In genomic region chr5:150700298-150700599, GRCh38 we compare ENCODE assay signal across 8 cellular contexts. TPM values are rescaled to one million over a fixed set of nuclear protein-coding genes. Genes with fewer than 3 reads are reported as not detected.
DNase-seq lines count a peak whose midpoint lies in the region; ATAC-seq and TF ChIP-seq lines count a peak whose summit lies in the region.

No MANE protein-coding gene starts in this region.

- H3K4me3 Mint-ChIP-seq in immature natural killer cell = no peak overlapping the region

- POLR2A ChIA-PET in PC-9 (lab: Charles Lee; ENCODE audit: unreplicated experiment) = interaction anchor here (0.6 to 0.7 kb wide), 2 partner anchors 16 to 912 kb away, joined by 4 to 5 read pairs; no protein-coding TSS in a partner anchor

- H3K4me1 Mint-ChIP-seq in immature natural killer cell = peaks cover 0 to 4% of the 10 kb centered on the region in 2 donors

- H3K27me3 Mint-ChIP-seq in immature natural killer cell (ENCODE audit: low read depth in 3 of 3) = peaks cover 0 to 2% (median 0%) of the 10 kb centered on the region in 3 donors

- peaks cover 7 to 18% (median 15%) of the 10 kb centered on the region in 3 donors for H3K36me3 Mint-ChIP-seq in immature natural killer cell

- no peak for TF ChIP-seq CTCF in PC-9 (conservative IDR thresholded peaks at IDR 0.05)

- H3K27ac Mint-ChIP-seq in immature natural killer cell = no peak overlapping the region

- no peaks in the 10 kb centered on the region for H3K27me3 ChIP-seq in PC-9 (ENCODE audit: insufficient read depth, low read depth)
- H3K27me3 ChIP-seq in right cardiac atrium (ENCODE audit: control insufficient read depth, insufficient read depth) = no peaks in the 10 kb centered on the region

- peak overlapping the region; percentile 92 for H3K4me2 ChIP-seq in PC-9

- peak; percentile 17 for DNase-seq in SKM-1 treated with dmso at 0.1 percent for 144 hours (lab: John Stamatoyannopoulos, UW; ENCODE audit: unreplicated experiment)
- DNase-seq in SKM-1 (lab: John Stamatoyannopoulos, UW; ENCODE audit: unreplicated experiment) = no peak
- DNase-seq in PC-9 = no peak
- DNase-seq in right cardiac atrium = no peak
- no peak for DNase-seq in immature natural killer cell
- no peak for DNase-seq in stimulated activated CD4-positive, alpha-beta T cell treated with anti-CD3 and anti-CD28 coated beads, Interleukin-1b, Interleukin-23, amount 100 ng/mL, for 48 hours
- DNase-seq in NCI-H2196 (lab: John Stamatoyannopoulos, UW; ENCODE audit: unreplicated experiment) = no peak

- H3K9me2 ChIP-seq in PC-9 (ENCODE audit: insufficient read depth) = no peaks in the 10 kb centered on the region

- no peak for ATAC-seq in right cardiac atrium

- H3K27ac ChIP-seq in PC-9 = peak overlapping the region; percentile 59
- peak overlapping the region; percentile 50 for H3K27ac ChIP-seq in right cardiac atrium (ENCODE audit: low read length)
- H3K27ac ChIP-seq in temporal lobe (ENCODE audit: low read depth, low read length) = peak overlapping the region; percentile 92

- WGBS in right cardiac atrium = under 1% methylated on average over 12 of the region's 12 CpGs

- peaks cover 4% of the 10 kb centered on the region; the same call in 1 of the 2 replicates for H4K20me1 ChIP-seq in PC-9 (ENCODE audit: insufficient read depth)

- H3K9me3 ChIP-seq in PC-9 (ENCODE audit: insufficient read depth, low read depth) = no peaks in the 10 kb centered on the region
- no peaks in the 10 kb centered on the region for H3K9me3 ChIP-seq in right cardiac atrium (ENCODE audit: control insufficient read depth, low read length)

- intact Hi-C loops in PC-9 (cut with micrococcal nuclease; ENCODE audit: unreplicated experiment) = loop anchor here (2.0 kb wide), 2 partner anchors 139 to 251 kb away; partner anchors contain the start of gene RPS14
- intact Hi-C loops in right cardiac atrium (cut with DNase I) = loop anchor here in 2 of 4 donors (2.0 to 5.0 kb wide), 2 partner anchors 138 to 139 kb away; no protein-coding TSS in a partner anchor

- H3K9me3 Mint-ChIP-seq in immature natural killer cell = no peaks in the 10 kb centered on the region

- BruUV-seq in PC-9 (replicated peaks; lab: Mats Ljungman, UMichigan) = no TSS peak

- H2AFZ ChIP-seq in PC-9 = peak overlapping the region; percentile 96

- H3K4me3 ChIP-seq in PC-9 (peak overlapping the region; percentile 86), right cardiac atrium (ENCODE audit: low read length) (peak overlapping the region; percentile 85)

- peaks cover 6% of the 10 kb centered on the region; the same call in 1 of the 2 replicates for H3F3A ChIP-seq in PC-9 (ENCODE audit: insufficient read depth, low read depth)

- H3K79me2 ChIP-seq in PC-9 (ENCODE audit: low read depth) = peaks cover 29% of the 10 kb centered on the region

- peaks cover 38% of the 10 kb centered on the region for H3K36me3 ChIP-seq in PC-9 (ENCODE audit: low read depth)

- peaks cover 20% of the 10 kb centered on the region; the same call in 1 of the 2 replicates for H3K4me1 ChIP-seq in PC-9 (replicated peaks; ENCODE audit: insufficient read depth)
- no peaks in the 10 kb centered on the region for H3K4me1 ChIP-seq in right cardiac atrium (ENCODE audit: control insufficient read depth, insufficient read depth, low read length)

- CTCF ChIA-PET in PC-9 (lab: Charles Lee) = interaction anchor here (1.1 to 2.1 kb wide), 4 partner anchors 58 to 140 kb away, joined by 3 to 13 read pairs (median 8); no protein-coding TSS in a partner anchor

RNA-seq across cellular contexts. Expression of gene RBM22, which starts 0.6 kb away (rescaled TPM):
- total RNA-seq in PC-9 (2021) = 49.7 and 57.3 TPM in 2 replicates
- 10 to 100 TPM; 25.1 to 30.8 (median 26.4) TPM for total RNA-seq in right cardiac atrium
- 19.3 TPM for polyA plus RNA-seq in right cardiac atrium
- 26.1 TPM for total RNA-seq in temporal lobe
- 10 to 100 TPM; 52.9 to 73.3 (median 62.9) TPM for polyA plus RNA-seq in immature natural killer cell

RNA-seq across cellular contexts. Expression of gene MYOZ3, which starts 39.2 kb away (rescaled TPM):
- total RNA-seq in PC-9 (2021) (0.25 TPM in 1 of 2 replicates, not detected in the other), right cardiac atrium (1 to 10 TPM; 4.0 to 9.3 (median 5.2) TPM), temporal lobe (3.9 TPM)
- polyA plus RNA-seq in right cardiac atrium (3.3 TPM), immature natural killer cell (not detected)

RNA-seq across cellular contexts. Expression of gene DCTN4, which starts 58.6 kb away (rescaled TPM):
- total RNA-seq in PC-9 (2021) (49.1 and 54.1 TPM in 2 replicates), right cardiac atrium (10 to 100 TPM; 41.8 to 51.6 (median 47.6) TPM), temporal lobe (84.6 TPM)
- polyA plus RNA-seq in right cardiac atrium (22.7 TPM), immature natural killer cell (10 to 100 TPM in 1 of 3 donors, 1 to 10 TPM in 2; 8.0 to 10.6 (median 9.4) TPM)

RNA-seq across cellular contexts. Expression of gene SYNPO, which starts 59.8 kb away (rescaled TPM):
- total RNA-seq in PC-9 (2021) (1.8 and 2.0 TPM in 2 replicates), right cardiac atrium (100 to 1,000 TPM; 552 to 675 (median 584) TPM), temporal lobe (4.9 TPM)
- polyA plus RNA-seq in right cardiac atrium (625 TPM), immature natural killer cell (not detected)
